Comparison of ENCODE assay signal across 10 cellular contexts in the genomic region with DNA sequence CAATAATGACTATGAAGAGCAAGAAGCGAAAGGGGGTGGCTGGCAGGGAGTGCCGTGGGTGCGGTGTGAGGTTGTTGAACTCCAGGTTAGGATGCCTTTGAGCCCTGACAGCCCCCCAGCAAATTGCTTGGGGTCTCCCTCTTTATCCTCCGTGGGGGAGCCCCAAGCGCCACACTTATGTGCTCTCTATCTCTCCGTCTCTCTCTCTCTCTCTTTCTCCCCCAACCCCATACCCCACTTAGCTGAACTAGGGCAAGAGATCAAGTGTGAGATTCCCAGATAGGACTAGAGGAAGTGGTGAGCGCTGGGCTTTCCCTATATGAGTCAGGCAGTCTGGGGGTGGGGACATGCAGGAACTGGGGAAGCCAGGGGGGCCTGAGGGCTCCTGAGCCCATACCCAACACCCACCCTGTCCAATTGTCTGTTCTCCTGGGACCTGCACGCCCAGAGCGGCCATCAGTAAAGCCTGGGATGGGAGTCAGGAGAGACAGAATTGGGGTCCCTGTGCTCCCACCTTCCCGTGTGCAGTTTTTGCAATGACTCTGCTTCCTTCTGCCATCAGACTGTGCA. TPM values are rescaled to one million over a fixed set of nuclear protein-coding genes. Genes with fewer than 3 reads are reported as not detected.
A peak's percentile ranks its signal among the peaks of the same experiment; 100 is the strongest.
DNase-seq lines count a peak whose midpoint lies in the region; ATAC-seq and TF ChIP-seq lines count a peak whose summit lies in the region.
"Had no signal": no experiment of that assay in that cellular context is flagged by ENCODE, and none has a peak within 500 bp of the region (broad histone marks: within the 10 kb centered on the region; RNA-seq: fewer than 3 reads in every experiment).

No MANE protein-coding gene starts in this region.

- TF ChIP-seq CTCF in retinal pigment epithelial cell (conservative IDR thresholded peaks at IDR 0.05; ENCODE audit: low read depth, low read length), result no peak

- ATAC-seq in HG03342 (IDR thresholded peaks at IDR 0.05; ENCODE audit: unreplicated experiment) (peak; percentile 35), GM21515 (IDR thresholded peaks at IDR 0.05; ENCODE audit: unreplicated experiment) (no peak)

- DNase-seq in Daoy (ENCODE audit: low read depth) (peak; percentile 97), retinal pigment epithelial cell (ENCODE audit: low read depth) (peak; percentile 37), NCI-H2107 (lab: John Stamatoyannopoulos, UW) (no peak), NCI-H2029 treated with DMSO at 0.1 percent for 48 hours (lab: John Stamatoyannopoulos, UW) (no peak)
- peak; percentile 27 for DNase-seq in activated CD4-positive, alpha-beta T cell treated with anti-CD3 and anti-CD28 coated beads for 1 hour
- DNase-seq in effector CD8-positive, alpha-beta T cell (lab: John Stamatoyannopoulos, UW), result peak; percentile 39

- no peak overlapping the region for H3K4me3 ChIP-seq in retinal pigment epithelial cell (ENCODE audit: low read length)
- H3K4me3 ChIP-seq: tibial nerve had no signal

RNA-seq across cellular contexts. Expression of gene EFHD2, which starts 7.8 kb away (rescaled TPM):
- total RNA-seq in Daoy (2014; rRNA removed; shearing (Covaris generic)), result 73.0 and 88.0 TPM in 2 replicates

RNA-seq across cellular contexts. Expression of gene CTRC, which starts 20.8 kb away (rescaled TPM):
- 7.8 TPM in 1 of 2 replicates, not detected in the other for total RNA-seq in Daoy (2014; rRNA removed; shearing (Covaris generic))
- total RNA-seq: epithelial cell of proximal tubule had no signal

RNA-seq across cellular contexts. Expression of gene CELA2A, which starts 39.1 kb away (rescaled TPM):
- not detected in 2 replicates for total RNA-seq in Daoy (2014; rRNA removed; shearing (Covaris generic))
- total RNA-seq: epithelial cell of proximal tubule had no signal

RNA-seq across cellular contexts. Expression of gene CELA2B, which starts 58.5 kb away (rescaled TPM):
- not detected in 2 replicates for total RNA-seq in Daoy (2014; rRNA removed; shearing (Covaris generic))
- total RNA-seq: epithelial cell of proximal tubule, tibial nerve had no signal

Comparison
In these comparisons a context has a peak if more than half of its experiments do, and no peak if none do; other contexts are left out.
1. DNase-seq: peak in Daoy (single experiment), activated CD4-positive, alpha-beta T cell treated with anti-CD3 and anti-CD28 coated beads for 1 hour (single experiment), effector CD8-positive, alpha-beta T cell (single experiment) and retinal pigment epithelial cell (single experiment); none in NCI-H2107 (single experiment) and NCI-H2029 treated with DMSO at 0.1 percent for 48 hours (single experiment).